Comparison of ENCODE assay signal across 8 cellular contexts in genomic region chr4:21765810-21766407, GRCh38.
A peak's percentile ranks its signal among the peaks of the same experiment; 100 is the strongest.
DNase-seq lines count a peak whose midpoint lies in the region; ATAC-seq and TF ChIP-seq lines count a peak whose summit lies in the region.

No MANE protein-coding gene starts in this region.

- TF ChIP-seq CTCF in CD14-positive monocyte (IDR thresholded peaks at IDR 0.05), result peak; percentile 87
- peak in 2 of 3 experiments; percentile 41 to 62 for TF ChIP-seq CTCF in ascending aorta (IDR thresholded peaks at IDR 0.05)

- peaks cover 1 to 8% (median 2%) of the 10 kb centered on the region in 3 donors for H3K27me3 Mint-ChIP-seq in CD14-positive monocyte (ENCODE audit: low read depth in 3 of 3)

- H3K36me3 ChIP-seq in ascending aorta, result no peaks in the 10 kb centered on the region

- H3K27ac ChIP-seq in ascending aorta, result no peak overlapping the region

- no peaks in the 10 kb centered on the region for H3K4me1 Mint-ChIP-seq in CD14-positive monocyte

- no peaks in the 10 kb centered on the region for H3K36me3 Mint-ChIP-seq in CD14-positive monocyte

- peak; percentile 72 for ATAC-seq in GM18517 (IDR thresholded peaks at IDR 0.05; ENCODE audit: unreplicated experiment)
- ATAC-seq in HG03025 (IDR thresholded peaks at IDR 0.05; ENCODE audit: low FRiP score, unreplicated experiment), result peak; percentile 66

- no peaks in the 10 kb centered on the region for H3K27me3 ChIP-seq in ascending aorta

- DNase-seq in CD14-positive monocyte (ENCODE audit: low spot score) (no peak), NCI-H226 (peak; percentile 39), ascending aorta (ENCODE audit: low spot score in 2 of 2) (no peak), iPS-NIHi11 (ENCODE audit: low spot score) (peak; percentile 61), superior temporal gyrus (ENCODE audit: extremely low spot score) (peak; percentile 85)
- no peak for DNase-seq in central memory CD4-positive, alpha-beta T cell

- H3K4me3 ChIP-seq in ascending aorta, result no peak overlapping the region

- no peaks in the 10 kb centered on the region for H3K4me1 ChIP-seq in ascending aorta

- no peaks in the 10 kb centered on the region for H3K9me3 Mint-ChIP-seq in CD14-positive monocyte

- H3K27ac Mint-ChIP-seq in CD14-positive monocyte, result no peak overlapping the region

- no peak overlapping the region for H3K4me3 Mint-ChIP-seq in CD14-positive monocyte

- intact Hi-C loops in CD14-positive monocyte (cut with micrococcal nuclease), result no loop called here
- intact Hi-C loops in ascending aorta (cut with DNase I), result loop anchor here (5.0 kb wide), 1 partner anchor 254 kb away; no protein-coding TSS in a partner anchor

- H3K9me3 ChIP-seq in ascending aorta, result no peaks in the 10 kb centered on the region

Comparison
In these comparisons a context has a peak if more than half of its experiments do, and no peak if none do; other contexts are left out.
1. DNase-seq: peak in NCI-H226 (single experiment), iPS-NIHi11 (single experiment) and superior temporal gyrus (single experiment); none in CD14-positive monocyte (single experiment), ascending aorta (0 of 2) and central memory CD4-positive, alpha-beta T cell (single experiment).